Comparison of ENCODE assay signal across 7 cellular contexts in genomic region chr9:94517254-94517653, GRCh38. TPM values are rescaled to one million over a fixed set of nuclear protein-coding genes. Genes with fewer than 3 reads are reported as not detected.
"Had no signal": no experiment of that assay in that cellular context is flagged by ENCODE, and none has a peak within 500 bp of the region (broad histone marks: within the 10 kb centered on the region; RNA-seq: fewer than 3 reads in every experiment).

No MANE protein-coding gene starts in this region.

- ATAC-seq: K562 had no signal

- DNase-seq: IMR-90, KBM-7, KG1 had no signal

- H3K4me3 ChIP-seq: K562 had no signal

- FAIRE-seq: HTR-8/SVneo had no signal

- H3K27ac ChIP-seq: HL-60 had no signal

RNA-seq across cellular contexts. Expression of gene PCAT7, which starts 37.6 kb away (rescaled TPM):
- total RNA-seq: IMR-90 had no signal
- polyA plus RNA-seq: IgD-negative memory B cell, IMR-90 had no signal
